In the genomic region with DNA sequence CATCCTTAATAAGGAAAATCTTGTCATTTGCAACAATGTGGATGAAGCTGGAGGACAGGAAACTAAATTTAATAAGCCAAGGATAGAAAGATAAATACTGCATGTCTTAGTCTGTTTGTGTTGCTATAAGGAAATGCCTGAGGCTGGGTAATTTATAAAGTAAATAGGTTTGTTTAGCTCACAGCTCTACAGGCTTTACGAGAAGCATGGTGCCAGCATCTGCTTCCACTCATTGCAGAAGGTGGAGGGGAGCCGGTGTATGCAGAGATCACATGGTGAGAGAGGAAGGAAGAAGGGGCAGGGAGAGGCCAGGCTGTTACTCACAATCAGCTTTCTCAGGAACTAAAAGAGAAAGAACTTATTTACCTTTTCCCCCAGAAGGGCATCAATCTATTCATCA, we compare ENCODE assay signal across 16 cellular contexts.
DNase-seq lines count a peak whose midpoint lies in the region; ATAC-seq, FAIRE-seq and TF ChIP-seq lines count a peak whose summit lies in the region.
"Had no signal": no experiment of that assay in that cellular context is flagged by ENCODE, and none has a peak within 500 bp of the region (broad histone marks: within the 10 kb centered on the region; RNA-seq: fewer than 3 reads in every experiment).

No MANE protein-coding gene starts in this region.

- H3K79me2 ChIP-seq in keratinocyte (ENCODE audit: control insufficient read depth, insufficient read depth, low read length) (no peaks in the 10 kb centered on the region), mesendoderm (ENCODE audit: control insufficient read depth, insufficient read depth, low read length) (no peaks in the 10 kb centered on the region)
- H3K79me2 ChIP-seq: parathyroid adenoma had no signal

- no peak overlapping the region for H2BK120ac ChIP-seq in mesendoderm (ENCODE audit: low read depth, low read length)

- H4K5ac ChIP-seq in mesendoderm (ENCODE audit: low read length): no peak overlapping the region

- H3K36me3 ChIP-seq in keratinocyte (ENCODE audit: control insufficient read depth in 2 of 2, extremely low read depth in 1 of 2, insufficient read depth in 2 of 2, low read length in 2 of 2): no peaks in the 10 kb centered on the region
- H3K36me3 ChIP-seq in mesendoderm (ENCODE audit: control insufficient read depth, insufficient read depth, low read length): no peaks in the 10 kb centered on the region
- H3K36me3 ChIP-seq: heart left ventricle had no signal

- H3K4me1 Mint-ChIP-seq in T-helper 2 cell treated with Interferon-gamma antibody and Interleukin-4, amounts not matched to agents 5 μg/mL and 100 μg/mL, for 36 hours (ENCODE audit: low read depth): peaks cover 15% of the 10 kb centered on the region

- H3K4me3 ChIP-seq in AG10803 (ENCODE audit: low read length): no peak overlapping the region
- H3K4me3 ChIP-seq in keratinocyte (ENCODE audit: control insufficient read depth in 2 of 3, extremely low read depth in 1 of 3, insufficient read depth in 2 of 3, low read depth in 1 of 3, low read length in 3 of 3): no peak overlapping the region
- no peak overlapping the region for H3K4me3 ChIP-seq in mesendoderm (ENCODE audit: low read length)
- H3K4me3 ChIP-seq: heart left ventricle had no signal

- H3K27ac Mint-ChIP-seq in T-helper 2 cell treated with Interferon-gamma antibody and Interleukin-4, amounts not matched to agents 5 μg/mL and 100 μg/mL, for 36 hours: peak overlapping the region; percentile 38
- H3K27ac Mint-ChIP-seq: activated CD8-positive, alpha-beta T cell treated with anti-CD3 and anti-CD28 coated beads for 36 hours; activated naive CD8-positive, alpha-beta T cell; stimulated activated naive CD8-positive, alpha-beta T cell treated with anti-CD3 and anti-CD28 coated beads, Interleukin-15, Interleukin-2, amounts not matched to agents 100 ng/mL and 50 ng/mL, for 24 hours had no signal

- dilution Hi-C loops in keratinocyte (cut with MboI; ENCODE audit: extremely low pct_ligation_motif_present, low sequenced_read_pairs): no loop called here

- no peak overlapping the region for H2BK15ac ChIP-seq in mesendoderm (replicated peaks; ENCODE audit: low read depth)

- peaks cover 30% of the 10 kb centered on the region for H3K9me3 Mint-ChIP-seq in T-helper 2 cell treated with Interferon-gamma antibody and Interleukin-4, amounts not matched to agents 5 μg/mL and 100 μg/mL, for 36 hours
- H3K9me3 Mint-ChIP-seq: stimulated activated naive CD8-positive, alpha-beta T cell treated with anti-CD3 and anti-CD28 coated beads, Interleukin-15, Interleukin-2, amounts not matched to agents 100 ng/mL and 50 ng/mL, for 24 hours had no signal

- H2AK5ac ChIP-seq in mesendoderm (ENCODE audit: low read length): no peak overlapping the region

- H3K4me1 ChIP-seq in keratinocyte (ENCODE audit: control insufficient read depth, extremely low read depth, insufficient read depth, low read length) (no peaks in the 10 kb centered on the region), mesendoderm (ENCODE audit: control insufficient read depth, low read depth, low read length) (peaks cover 1% of the 10 kb centered on the region)
- H3K4me1 ChIP-seq: heart left ventricle, parathyroid adenoma had no signal

- H3K27me3 ChIP-seq in keratinocyte (ENCODE audit: control insufficient read depth, extremely low read depth, insufficient read depth, low read length) (no peaks in the 10 kb centered on the region), mesendoderm (ENCODE audit: insufficient read depth, low read length, poor library complexity) (no peaks in the 10 kb centered on the region)

- no peak overlapping the region for H3K27ac ChIP-seq in keratinocyte (ENCODE audit: control insufficient read depth, insufficient read depth, low read length)
- H3K27ac ChIP-seq in mesendoderm (ENCODE audit: low read depth, low read length): no peak overlapping the region
- H3K27ac ChIP-seq: heart left ventricle, KMS-11, parathyroid adenoma had no signal

- no peak overlapping the region for H4K8ac ChIP-seq in mesendoderm (ENCODE audit: low read depth, low read length)

- H3K9me3 ChIP-seq in keratinocyte (ENCODE audit: control insufficient read depth, low read depth, low read length): no peaks in the 10 kb centered on the region

- H3K23ac ChIP-seq in mesendoderm (ENCODE audit: low read length): no peak overlapping the region

- H2AFZ ChIP-seq in keratinocyte (ENCODE audit: control insufficient read depth, low read length): peak overlapping the region; percentile 44
- H2AFZ ChIP-seq: parathyroid adenoma had no signal

- H3K18ac ChIP-seq in mesendoderm (ENCODE audit: low read length): no peak overlapping the region

- peaks cover 11% of the 10 kb centered on the region for H3K36me3 Mint-ChIP-seq in T-helper 2 cell treated with Interferon-gamma antibody and Interleukin-4, amounts not matched to agents 5 μg/mL and 100 μg/mL, for 36 hours (ENCODE audit: low read depth)

- DNase-seq in AG10803 (ENCODE audit: low read depth) (peak; percentile 10), GDM1 (lab: John Stamatoyannopoulos, UW) (peak; percentile 15), keratinocyte (ENCODE audit: low read depth, low spot score) (no peak), NAMALWA (ENCODE audit: low spot score) (no peak), mesendoderm (no peak), NCI-H1105 (lab: John Stamatoyannopoulos, UW) (no peak)
- DNase-seq in T-helper 2 cell treated with Interferon-gamma antibody and Interleukin-4, amounts not matched to agents 5 μg/mL and 100 μg/mL, for 36 hours (ENCODE audit: low spot score): no peak
- DNase-seq: activated CD8-positive, alpha-beta T cell treated with anti-CD3 and anti-CD28 coated beads for 36 hours; heart left ventricle; mammary epithelial cell; SW 1271 had no signal

- H3K4me2 ChIP-seq in keratinocyte (ENCODE audit: control insufficient read depth, extremely low read depth, insufficient read depth, low read depth, low read length): no peak overlapping the region
- H3K4me2 ChIP-seq in mesendoderm (ENCODE audit: low read length): no peak overlapping the region
- H3K4me2 ChIP-seq: KMS-11 had no signal

- no peaks in the 10 kb centered on the region for H3K79me1 ChIP-seq in mesendoderm (ENCODE audit: low read length)

- H3K9me1 ChIP-seq in keratinocyte (ENCODE audit: control insufficient read depth, extremely low read depth, insufficient read depth, low read length): no peaks in the 10 kb centered on the region

- H4K20me1 ChIP-seq in keratinocyte (ENCODE audit: control insufficient read depth, extremely low read depth, insufficient read depth, low read length): no peaks in the 10 kb centered on the region

- no peak for ATAC-seq in HG02840 (IDR thresholded peaks at IDR 0.05; ENCODE audit: low FRiP score, unreplicated experiment)
- ATAC-seq: activated CD8-positive, alpha-beta T cell treated with anti-CD3 and anti-CD28 coated beads for 36 hours; heart left ventricle had no signal

- H3K4ac ChIP-seq in mesendoderm (ENCODE audit: low read depth, low read length): no peak overlapping the region

- no peak overlapping the region for H3K4me3 Mint-ChIP-seq in T-helper 2 cell treated with Interferon-gamma antibody and Interleukin-4, amounts not matched to agents 5 μg/mL and 100 μg/mL, for 36 hours
- H3K4me3 Mint-ChIP-seq: activated CD8-positive, alpha-beta T cell treated with anti-CD3 and anti-CD28 coated beads for 36 hours; activated naive CD8-positive, alpha-beta T cell; stimulated activated naive CD8-positive, alpha-beta T cell treated with anti-CD3 and anti-CD28 coated beads, Interleukin-15, Interleukin-2, amounts not matched to agents 100 ng/mL and 50 ng/mL, for 24 hours had no signal

- H2BK5ac ChIP-seq in mesendoderm (ENCODE audit: low read length): no peak overlapping the region

- no peak overlapping the region for H3K56ac ChIP-seq in mesendoderm (ENCODE audit: low read length)

- FAIRE-seq in keratinocyte (lab: Jason Lieb, UNC): no peak

- peaks cover 8% of the 10 kb centered on the region for H3K27me3 Mint-ChIP-seq in T-helper 2 cell treated with Interferon-gamma antibody and Interleukin-4, amounts not matched to agents 5 μg/mL and 100 μg/mL, for 36 hours (ENCODE audit: low read depth)
- H3K27me3 Mint-ChIP-seq: activated CD8-positive, alpha-beta T cell treated with anti-CD3 and anti-CD28 coated beads for 36 hours; activated naive CD8-positive, alpha-beta T cell; stimulated activated naive CD8-positive, alpha-beta T cell treated with anti-CD3 and anti-CD28 coated beads, Interleukin-15, Interleukin-2, amounts not matched to agents 100 ng/mL and 50 ng/mL, for 24 hours had no signal

- H3K9ac ChIP-seq in keratinocyte (ENCODE audit: control insufficient read depth, extremely low read depth, insufficient read depth, low read length) (no peak overlapping the region), mesendoderm (ENCODE audit: low read length) (no peak overlapping the region)
- H3K9ac ChIP-seq: KMS-11, parathyroid adenoma had no signal

- TF ChIP-seq CTCF in AG10803 (conservative IDR thresholded peaks at IDR 0.05; ENCODE audit: low read length) (no peak), keratinocyte (optimal IDR thresholded peaks at IDR 0.05 in 1 of 3, IDR thresholded peaks at IDR 0.05 in 1 of 3, conservative IDR thresholded peaks at IDR 0.05 in 1 of 3; ENCODE audit: extremely low read depth in 1 of 3, insufficient read depth in 2 of 3, low read length in 3 of 3) (no peak)

- no CpG with 5 or more reads among the region's 2 CpGs for WGBS in mesendoderm (ENCODE audit: extremely low coverage, insufficient coverage, low lambda C conversion rate)

Comparison
In these comparisons a context has a peak if more than half of its experiments do, and no peak if none do; other contexts are left out.
1. DNase-seq: peak in AG10803 (single experiment) and GDM1 (single experiment); none in T-helper 2 cell treated with Interferon-gamma antibody and Interleukin-4, amounts not matched to agents 5 μg/mL and 100 μg/mL, for 36 hours (single experiment), keratinocyte (single experiment), NAMALWA (single experiment), mesendoderm (single experiment) and NCI-H1105 (single experiment).